In genomic region chr7:27575647-27576046, GRCh38 we compare ENCODE assay signal across 2 cellular contexts.
TF ChIP-seq lines count a peak whose summit lies in the region.

No MANE protein-coding gene starts in this region.

TF ChIP-seq in liver, 16 proteins besides CTCF, POLR2A, EP300 and RAD21:
- peak; percentile 66 for TF ChIP-seq REST (IDR thresholded peaks at IDR 0.05)
- no peak for TF ChIP-seq ATF3 (IDR thresholded peaks at IDR 0.05)
- TF ChIP-seq, protein P1, sequence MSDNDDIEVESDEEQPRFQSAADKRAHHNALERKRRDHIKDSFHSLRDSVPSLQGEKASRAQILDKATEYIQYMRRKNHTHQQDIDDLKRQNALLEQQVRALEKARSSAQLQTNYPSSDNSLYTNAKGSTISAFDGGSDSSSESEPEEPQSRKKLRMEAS (IDR thresholded peaks at IDR 0.05): peak; percentile 37

TF ChIP-seq in HepG2, 621 proteins besides CTCF, POLR2A, EP300 and RAD21 (continued from another document):
- no peak for TF ChIP-seq MXI1 (IDR thresholded peaks at IDR 0.05; ENCODE audit: borderline replicate concordance, low read depth, low read length)
- TF ChIP-seq ZNF326 (CRISPR knock-in tag; IDR thresholded peaks at IDR 0.05; ENCODE audit: borderline replicate concordance): no peak
TF ChIP-seq in HepG2: peak in this region for 0.
